In genomic region chr2:169824373-169825333, GRCh38 we compare ENCODE assay signal across 8 cellular contexts. TPM values are rescaled to one million over a fixed set of nuclear protein-coding genes. Genes with fewer than 3 reads are reported as not detected.
DNase-seq lines count a peak whose midpoint lies in the region; ATAC-seq and TF ChIP-seq lines count a peak whose summit lies in the region.

Gene METTL5, minus strand, starts transcription at chr2:169824905. Its CDS starts 308 bp downstream, at chr2:169824597.

- no peaks in the 10 kb centered on the region for H3K27me3 ChIP-seq in SU-DHL-6 (ENCODE audit: low read length)
- no peaks in the 10 kb centered on the region for H3K27me3 ChIP-seq in ovary
- H3K27me3 ChIP-seq in tibial artery: no peaks in the 10 kb centered on the region

- H3K4me1 ChIP-seq in ovary (ENCODE audit: insufficient read depth) (peaks cover 6% of the 10 kb centered on the region), tibial artery (peaks cover 0 to 65% (median 42%) of the 10 kb centered on the region in 4 donors)

- H3K36me3 ChIP-seq in SU-DHL-6 (ENCODE audit: low read length) (peaks cover 17% of the 10 kb centered on the region), ovary (no peaks in the 10 kb centered on the region), tibial artery (peaks cover 0 to 4% (median 0%) of the 10 kb centered on the region in 3 donors)

- peak within 1 kb of the TSS; percentile 89 for H2AFZ ChIP-seq in SU-DHL-6 (ENCODE audit: low read depth, low read length, severe bottlenecking)

- TF ChIP-seq EP300 in ovary (IDR thresholded peaks at IDR 0.05): no peak

- peak; percentile 85 for TF ChIP-seq CTCF in NB4 (IDR thresholded peaks at IDR 0.05; ENCODE audit: low read depth, low read length)
- peak; percentile 94 for TF ChIP-seq CTCF in SU-DHL-6 (IDR thresholded peaks at IDR 0.05; ENCODE audit: insufficient read depth, low read length, poor library complexity, severe bottlenecking)
- TF ChIP-seq CTCF in ovary (IDR thresholded peaks at IDR 0.05): peak; percentile 76 to 96 (median 91)
- TF ChIP-seq CTCF in tibial artery (IDR thresholded peaks at IDR 0.05): peak; percentile 95 to 96

- H3K4me1 Mint-ChIP-seq in activated naive CD8-positive, alpha-beta T cell treated with anti-CD3 and anti-CD28 coated beads, Interleukin-2, amount 10 ng/mL, durations not matched to agents 7 days and 5 days: peaks cover 46% of the 10 kb centered on the region

- 2 to 3% (median 2%) methylated on average over 60 to 61 of the region's 61 CpGs for WGBS in ovary, 3 donors

- H3F3A ChIP-seq in SU-DHL-6 (ENCODE audit: insufficient read depth): peaks cover 14% of the 10 kb centered on the region; the same call in 1 of the 2 replicates

- no peaks in the 10 kb centered on the region for H3K9me2 ChIP-seq in SU-DHL-6 (replicated peaks; ENCODE audit: insufficient read depth, low read length)

- H3K4me3 Mint-ChIP-seq in activated naive CD8-positive, alpha-beta T cell treated with anti-CD3 and anti-CD28 coated beads, Interleukin-2, amount 10 ng/mL, durations not matched to agents 7 days and 5 days: peak within 1 kb of the TSS; percentile 83

- H3K4me2 ChIP-seq in SU-DHL-6 (ENCODE audit: low read depth, low read length, poor library complexity, severe bottlenecking): peak within 1 kb of the TSS; percentile 95

- POLR2A ChIA-PET in activated naive CD8-positive, alpha-beta T cell treated with anti-CD3 and anti-CD28 coated beads, Interleukin-2, amount 10 ng/mL, durations not matched to agents 7 days and 5 days (lab: Charles Lee): interaction anchor here (0.6 to 1.8 kb wide), 5 partner anchors 9 to 465 kb away, joined by 3 to 12 read pairs (median 3); partner anchors contain the start of gene SSB

- H3K9me3 ChIP-seq in SU-DHL-6 (ENCODE audit: insufficient read depth, low read length) (no peaks in the 10 kb centered on the region), ovary (no peaks in the 10 kb centered on the region), tibial artery (no peaks in the 10 kb centered on the region)

- peak; percentile 93 for DNase-seq in NB4 (ENCODE audit: low read depth)
- peak; percentile 90 for DNase-seq in activated naive CD8-positive, alpha-beta T cell treated with anti-CD3 and anti-CD28 coated beads, Interleukin-2, amount 10 ng/mL, durations not matched to agents 7 days and 5 days
- DNase-seq in Right ventricle myocardium inferior (ENCODE audit: missing footprints): peak; percentile 93
- DNase-seq in ovary: peak; percentile 76 to 89 (median 82)
- peak; percentile 75 to 88 for DNase-seq in tibial artery

- intact Hi-C loops in Right ventricle myocardium inferior (cut with DNase I) (loop anchor here (2.0 to 5.0 kb wide), 2 partner anchors 52 to 103 kb away; no protein-coding TSS in a partner anchor), ovary (cut with DNase I) (loop anchor here (2.0 to 10.0 kb wide), 3 partner anchors 90 to 104 kb away; no protein-coding TSS in a partner anchor), tibial artery (cut with DNase I; ENCODE audit: low total_unique reads) (loop anchor here (5.0 to 10.0 kb wide), 3 partner anchors 103 to 1700 kb away; partner anchors contain the start of gene CYBRD1)

- H3K9ac ChIP-seq in SU-DHL-6 (ENCODE audit: low read length): peak within 1 kb of the TSS; percentile 86

- peaks cover 59% of the 10 kb centered on the region for H3K79me2 ChIP-seq in SU-DHL-6 (ENCODE audit: insufficient read depth, low read length)

- H3K27ac Mint-ChIP-seq in activated naive CD8-positive, alpha-beta T cell treated with anti-CD3 and anti-CD28 coated beads, Interleukin-2, amount 10 ng/mL, durations not matched to agents 7 days and 5 days: peak within 1 kb of the TSS; percentile 93

- peak; percentile 87 for TF ChIP-seq POLR2A in GM10847 (IDR thresholded peaks at IDR 0.05; ENCODE audit: extremely low read depth, insufficient read length)
- TF ChIP-seq POLR2A in NB4 (IDR thresholded peaks at IDR 0.05; ENCODE audit: extremely low read depth, insufficient read length): peak; percentile 86
- peak; percentile 53 for TF ChIP-seq POLR2A in ovary (IDR thresholded peaks at IDR 0.05)

- H3K36me3 Mint-ChIP-seq in activated naive CD8-positive, alpha-beta T cell treated with anti-CD3 and anti-CD28 coated beads, Interleukin-2, amount 10 ng/mL, durations not matched to agents 7 days and 5 days: peaks cover 17% of the 10 kb centered on the region

- ATAC-seq in HG02571 (IDR thresholded peaks at IDR 0.05; ENCODE audit: unreplicated experiment) (peak; percentile 63), Right ventricle myocardium inferior (peak; percentile 75)
- peak; percentile 69 for ATAC-seq in activated naive CD8-positive, alpha-beta T cell treated with anti-CD3 and anti-CD28 coated beads, Interleukin-2, amount 10 ng/mL, durations not matched to agents 7 days and 5 days (ENCODE audit: low read depth)

- H3K4me3 ChIP-seq in NB4 (ENCODE audit: low read depth, low read length) (peak within 1 kb of the TSS; percentile 99), SU-DHL-6 (ENCODE audit: insufficient read depth, low read length, poor library complexity, severe bottlenecking) (peak within 1 kb of the TSS; percentile 89), ovary (peak within 1 kb of the TSS; percentile 81), tibial artery (peak within 1 kb of the TSS; percentile 72 to 73)

- H3K9me3 Mint-ChIP-seq in activated naive CD8-positive, alpha-beta T cell treated with anti-CD3 and anti-CD28 coated beads, Interleukin-2, amount 10 ng/mL, durations not matched to agents 7 days and 5 days: no peaks in the 10 kb centered on the region

- H4K20me1 ChIP-seq in SU-DHL-6 (ENCODE audit: low read depth, low read length): peaks cover 4% of the 10 kb centered on the region; the same call in 1 of the 2 replicates

- H3K27ac ChIP-seq in SU-DHL-6 (ENCODE audit: low read depth, low read length) (peak within 1 kb of the TSS; percentile 35), ovary (peak within 1 kb of the TSS; percentile 9 to 60), tibial artery (peak within 1 kb of the TSS; percentile 74 to 81)

- H3K27me3 Mint-ChIP-seq in activated naive CD8-positive, alpha-beta T cell treated with anti-CD3 and anti-CD28 coated beads, Interleukin-2, amount 10 ng/mL, durations not matched to agents 7 days and 5 days: no peaks in the 10 kb centered on the region

RNA-seq across cellular contexts. Expression of gene METTL5, which starts in this region (rescaled TPM):
- total RNA-seq in activated naive CD8-positive, alpha-beta T cell treated with anti-CD3 and anti-CD28 coated beads, Interleukin-2, amount 10 ng/mL, durations not matched to agents 7 days and 5 days: 10 to 100 TPM; 57.1 to 62.7 TPM
- total RNA-seq in Right ventricle myocardium inferior: 69.8 TPM
- 10 to 100 TPM; 19.9 to 44.0 (median 26.4) TPM for total RNA-seq in ovary
- 10 to 100 TPM; 36.0 to 40.3 TPM for polyA plus RNA-seq in ovary

Comparison
In these comparisons a context has a peak if more than half of its experiments do, and no peak if none do; other contexts are left out.
1. Peak in every context shown above with its lines: DNase-seq, ATAC-seq, H3K4me3 ChIP-seq and H3K27ac ChIP-seq.